ENCODE assay signal across 14 cellular contexts in the genomic region with DNA sequence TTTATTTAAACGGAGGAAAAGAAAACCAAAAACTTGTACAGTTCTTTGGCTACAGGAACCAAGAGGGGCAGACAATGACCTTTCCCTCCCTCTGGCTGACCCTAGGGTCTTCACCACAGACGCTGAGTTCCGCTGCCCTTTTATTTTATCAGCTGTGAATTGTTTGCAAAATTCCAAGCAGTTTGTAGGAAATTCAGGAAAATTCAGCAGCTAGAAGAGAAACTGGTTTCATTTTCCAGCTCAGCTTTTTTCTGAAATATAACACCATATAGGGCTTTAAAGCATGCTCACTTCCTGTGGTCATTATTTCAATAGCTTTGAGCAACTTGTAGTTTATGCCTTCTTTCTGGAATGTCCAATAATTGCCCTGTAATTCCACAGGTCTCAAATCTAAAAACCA. TPM values are rescaled to one million over a fixed set of nuclear protein-coding genes. Genes with fewer than 3 reads are reported as not detected.
A peak's percentile ranks its signal among the peaks of the same experiment; 100 is the strongest.
DNase-seq lines count a peak whose midpoint lies in the region; ATAC-seq and TF ChIP-seq lines count a peak whose summit lies in the region.
"Had no signal": no experiment of that assay in that cellular context is flagged by ENCODE, and none has a peak within 500 bp of the region (broad histone marks: within the 10 kb centered on the region; RNA-seq: fewer than 3 reads in every experiment).

No MANE protein-coding gene starts in this region.

- no peaks in the 10 kb centered on the region for H3K9me3 Mint-ChIP-seq in endodermal cell
- H3K9me3 Mint-ChIP-seq: activated naive CD4-positive, alpha-beta T cell treated with anti-CD3 and anti-CD28 coated beads, Interleukin-2, amount 50 U/mL, for 72 hours had no signal

- TF ChIP-seq CTCF in fibroblast of mammary gland (conservative IDR thresholded peaks at IDR 0.05; ENCODE audit: control insufficient read depth, insufficient read depth, low read depth, low read length) (no peak), endodermal cell (conservative IDR thresholded peaks at IDR 0.05) (no peak), GM13977 (IDR thresholded peaks at IDR 0.05; ENCODE audit: extremely low read depth, insufficient read depth, missing control alignments) (no peak)

- in situ Hi-C loops in GM13977 (cut with MboI; ENCODE audit: low pct_unique_long_range_greater_than_20kb, low sequenced_read_pairs, unreplicated experiment) = no loop called here

- H3K36me3 ChIP-seq in SJCRH30 = no peaks in the 10 kb centered on the region
- H3K36me3 ChIP-seq in endodermal cell (ENCODE audit: control insufficient read depth, insufficient read depth, low read length) = no peaks in the 10 kb centered on the region
- no peaks in the 10 kb centered on the region; the same call in 1 of the 2 replicates for H3K36me3 ChIP-seq in MG63
- H3K36me3 ChIP-seq: right atrium auricular region had no signal

- no peak overlapping the region for H3K27ac Mint-ChIP-seq in endodermal cell
- H3K27ac Mint-ChIP-seq: activated naive CD4-positive, alpha-beta T cell treated with anti-CD3 and anti-CD28 coated beads, Interleukin-2, amount 50 U/mL, for 72 hours had no signal

- H3K4me1 Mint-ChIP-seq in endodermal cell = peaks cover 22% of the 10 kb centered on the region

- DNase-seq in AG20443 (ENCODE audit: low spot score) (peak; percentile 36), SJCRH30 (peak; percentile 18 to 56), fibroblast of mammary gland (ENCODE audit: low read depth) (peak; percentile 35), skeletal muscle cell (ENCODE audit: low read depth) (no peak), endodermal cell (no peak), left lobe of liver (ENCODE audit: low spot score) (no peak), MG63 (no peak), GM13977 (ENCODE audit: low spot score) (no peak)
- DNase-seq: activated CD8-positive, alpha-beta memory T cell treated with anti-CD3 and anti-CD28 coated beads for 24 hours; C1 segment of cervical spinal cord; effector CD8-positive, alpha-beta T cell; NCI-H2227 treated with DMSO at 0.1 percent for 48 hours had no signal

- H3K27ac ChIP-seq in SJCRH30 (no peak overlapping the region), endodermal cell (ENCODE audit: low read depth, low read length) (no peak overlapping the region)

- H3K4me1 ChIP-seq in SJCRH30 = peaks cover 28% of the 10 kb centered on the region
- H3K4me1 ChIP-seq in endodermal cell (ENCODE audit: control insufficient read depth, insufficient read depth, low read length) = peaks cover 11% of the 10 kb centered on the region

- no peaks in the 10 kb centered on the region for H3K9me3 ChIP-seq in SJCRH30 (replicated peaks)
- no peaks in the 10 kb centered on the region for H3K9me3 ChIP-seq in endodermal cell (ENCODE audit: control insufficient read depth, low read length)
- no peaks in the 10 kb centered on the region for H3K9me3 ChIP-seq in MG63
- H3K9me3 ChIP-seq: right atrium auricular region had no signal

- no peaks in the 10 kb centered on the region for H3K36me3 Mint-ChIP-seq in endodermal cell (ENCODE audit: low read depth)

- H3K9ac ChIP-seq in endodermal cell (ENCODE audit: extremely low read depth, low read length, poor library complexity, severe bottlenecking) = no peak overlapping the region

- peaks cover 2% of the 10 kb centered on the region for H3K27me3 Mint-ChIP-seq in endodermal cell (ENCODE audit: insufficient read depth)

- H3K4me3 Mint-ChIP-seq in endodermal cell = no peak overlapping the region

- no peaks in the 10 kb centered on the region for H3K27me3 ChIP-seq in SJCRH30
- H3K27me3 ChIP-seq in endodermal cell (ENCODE audit: control insufficient read depth, insufficient read depth, low read length, poor library complexity, severe bottlenecking) = no peaks in the 10 kb centered on the region
- H3K27me3 ChIP-seq in MG63 = no peaks in the 10 kb centered on the region
- H3K27me3 ChIP-seq: right atrium auricular region had no signal

- ATAC-seq in left lobe of liver = no peak
- ATAC-seq: activated naive CD4-positive, alpha-beta T cell treated with anti-CD3 and anti-CD28 coated beads, Interleukin-2, amount 50 U/mL, for 72 hours had no signal

- H3K4me3 ChIP-seq in SJCRH30 = peak overlapping the region; percentile 18
- peak overlapping the region; percentile 9 for H3K4me3 ChIP-seq in fibroblast of mammary gland (ENCODE audit: control insufficient read depth, low read depth, low read length)
- H3K4me3 ChIP-seq in skeletal muscle cell (ENCODE audit: low read depth, low read length) = peak overlapping the region; percentile 32
- no peak overlapping the region for H3K4me3 ChIP-seq in endodermal cell (ENCODE audit: low read length)
- no peak overlapping the region for H3K4me3 ChIP-seq in MG63
- H3K4me3 ChIP-seq: right atrium auricular region had no signal

- WGBS in endodermal cell (ENCODE audit: insufficient coverage in 1 of 2, insufficient read length in 1 of 2), 2 experiments = 53 to 58% methylated on average over 3 of the region's 3 CpGs

RNA-seq across cellular contexts. Expression of a gene that starts 5.5 kb away (rescaled TPM):
- total RNA-seq in SJCRH30 (2014; rRNA removed; shearing (Covaris generic)) = 19.5 and 23.5 TPM in 2 replicates
- total RNA-seq in endodermal cell (10 to 100 TPM; 18.4 to 19.0 TPM), left lobe of liver (3.1 TPM)
- 31.1 TPM for polyA plus RNA-seq in endodermal cell (2013, experiment 1 of 2)
- 30.2 TPM for polyA plus RNA-seq in endodermal cell (2013, experiment 2 of 2)
- 2.5 and 3.4 TPM in 2 replicates for total RNA-seq in MG63 (2014; rRNA removed; shearing (Covaris generic); ENCODE audit: low replicate concordance)

RNA-seq across cellular contexts. Expression of a gene that starts 37.0 kb away (rescaled TPM):
- total RNA-seq in SJCRH30 (2014; rRNA removed; shearing (Covaris generic)) = not detected in 2 replicates
- not detected for total RNA-seq in endodermal cell
- not detected for polyA plus RNA-seq in endodermal cell (2013, experiment 1 of 2)
- not detected for polyA plus RNA-seq in endodermal cell (2013, experiment 2 of 2)
- total RNA-seq in left lobe of liver = 7.7 TPM
- total RNA-seq in MG63 (2014; rRNA removed; shearing (Covaris generic); ENCODE audit: low replicate concordance) = not detected in 2 replicates
- total RNA-seq: activated naive CD4-positive, alpha-beta T cell treated with anti-CD3 and anti-CD28 coated beads, Interleukin-2, amount 50 U/mL, for 72 hours had no signal

RNA-seq across cellular contexts. Expression of a gene that starts 38.4 kb away (rescaled TPM):
- not detected in 2 replicates for total RNA-seq in SJCRH30 (2014; rRNA removed; shearing (Covaris generic))
- total RNA-seq in endodermal cell (not detected), left lobe of liver (not detected)
- not detected for polyA plus RNA-seq in endodermal cell (2013, experiment 1 of 2)
- polyA plus RNA-seq in endodermal cell (2013, experiment 2 of 2) = not detected
- total RNA-seq in MG63 (2014; rRNA removed; shearing (Covaris generic); ENCODE audit: low replicate concordance) = not detected in 2 replicates
- total RNA-seq: activated naive CD4-positive, alpha-beta T cell treated with anti-CD3 and anti-CD28 coated beads, Interleukin-2, amount 50 U/mL, for 72 hours; right atrium auricular region had no signal

Comparison
In these comparisons a context has a peak if more than half of its experiments do, and no peak if none do; other contexts are left out.
1. DNase-seq: peak in AG20443 (single experiment), SJCRH30 (2 of 2) and fibroblast of mammary gland (single experiment); none in skeletal muscle cell (single experiment), endodermal cell (single experiment), left lobe of liver (single experiment), MG63 (single experiment) and GM13977 (single experiment).
2. H3K4me3 ChIP-seq: peak in SJCRH30 (single experiment), fibroblast of mammary gland (single experiment) and skeletal muscle cell (single experiment); none in endodermal cell (single experiment) and MG63 (single experiment).